Comparison of ENCODE assay signal across 17 cellular contexts in genomic region chr3:172383306-172383796, GRCh38.
"Had no signal": no experiment of that assay in that cellular context is flagged by ENCODE, and none has a peak within 500 bp of the region (broad histone marks: within the 10 kb centered on the region; RNA-seq: fewer than 3 reads in every experiment).

No MANE protein-coding gene starts in this region.

- H3K27me3 Mint-ChIP-seq: activated naive CD4-positive, alpha-beta T cell treated with anti-CD3 and anti-CD28 coated beads, Interleukin-2, amount 10 ng/mL, durations not matched to agents 7 days and 5 days; activated naive CD8-positive, alpha-beta T cell treated with anti-CD3 and anti-CD28 coated beads, Interleukin-2, amount 10 ng/mL, durations not matched to agents 7 days and 5 days; natural killer cell treated with Interleukin-12 subunit alpha and Interleukin-12 subunit beta and Interleukin-15 and Interleukin-18, amount 100 ng/mL, for 72 hours; stimulated activated naive CD8-positive, alpha-beta T cell treated with anti-CD3 and anti-CD28 coated beads, Interleukin-15, Interleukin-2, amounts not matched to agents 100 ng/mL and 50 ng/mL, for 24 hours had no signal

- H3K9me3 Mint-ChIP-seq: natural killer cell treated with Interleukin-12 subunit alpha and Interleukin-12 subunit beta and Interleukin-15 and Interleukin-18, amount 100 ng/mL, for 72 hours; stimulated activated effector memory CD8-positive, alpha-beta T cell treated with anti-CD3 and anti-CD28 coated beads, Interleukin-12 subunit alpha, Interleukin-12 subunit beta, amount 100 ng/mL, for 72 hours had no signal

- DNase-seq: activated CD4-positive, alpha-beta T cell treated with anti-CD3 and anti-CD28 coated beads for 4 hours; activated CD4-positive, alpha-beta T cell treated with anti-CD3 and anti-CD28 coated beads, Interleukin-2, amount 50 U/mL, for 48 hours; activated CD8-positive, alpha-beta memory T cell treated with anti-CD3 and anti-CD28 coated beads for 24 hours; activated effector memory CD4-positive, alpha-beta T cell treated with Interleukin-2 at 50 U/mL for 16 hours; activated naive CD4-positive, alpha-beta T cell treated with anti-CD3 and anti-CD28 coated beads, Interleukin-2, amount 10 ng/mL, durations not matched to agents 7 days and 5 days; activated naive CD8-positive, alpha-beta T cell treated with anti-CD3 and anti-CD28 coated beads, Interleukin-2, amount 10 ng/mL, durations not matched to agents 7 days and 5 days; brain microvascular endothelial cell; caudate nucleus; esophagus squamous epithelium; left ventricle myocardium inferior; mucosa of descending colon; posterior cingulate gyrus; stimulated activated CD4-positive, alpha-beta T cell treated with anti-CD3 and anti-CD28 coated beads, Interleukin-4, amount 100 ng/mL, for 24 hours; trophoblast cell had no signal

- H3K27ac Mint-ChIP-seq: activated naive CD4-positive, alpha-beta T cell treated with anti-CD3 and anti-CD28 coated beads, Interleukin-2, amount 10 ng/mL, durations not matched to agents 7 days and 5 days; activated naive CD8-positive, alpha-beta T cell treated with anti-CD3 and anti-CD28 coated beads, Interleukin-2, amount 10 ng/mL, durations not matched to agents 7 days and 5 days; natural killer cell treated with Interleukin-12 subunit alpha and Interleukin-12 subunit beta and Interleukin-15 and Interleukin-18, amount 100 ng/mL, for 72 hours; stimulated activated effector memory CD8-positive, alpha-beta T cell treated with anti-CD3 and anti-CD28 coated beads, Interleukin-12 subunit alpha, Interleukin-12 subunit beta, amount 100 ng/mL, for 72 hours; stimulated activated naive CD8-positive, alpha-beta T cell treated with anti-CD3 and anti-CD28 coated beads, Interleukin-15, Interleukin-2, amounts not matched to agents 100 ng/mL and 50 ng/mL, for 24 hours had no signal

- H3K4me1 Mint-ChIP-seq: activated naive CD4-positive, alpha-beta T cell treated with anti-CD3 and anti-CD28 coated beads, Interleukin-2, amount 10 ng/mL, durations not matched to agents 7 days and 5 days; activated naive CD8-positive, alpha-beta T cell treated with anti-CD3 and anti-CD28 coated beads, Interleukin-2, amount 10 ng/mL, durations not matched to agents 7 days and 5 days; stimulated activated effector memory CD8-positive, alpha-beta T cell treated with anti-CD3 and anti-CD28 coated beads, Interleukin-12 subunit alpha, Interleukin-12 subunit beta, amount 100 ng/mL, for 72 hours had no signal

- H3K4me3 Mint-ChIP-seq: activated naive CD4-positive, alpha-beta T cell treated with anti-CD3 and anti-CD28 coated beads, Interleukin-2, amount 10 ng/mL, durations not matched to agents 7 days and 5 days; activated naive CD8-positive, alpha-beta T cell treated with anti-CD3 and anti-CD28 coated beads, Interleukin-2, amount 10 ng/mL, durations not matched to agents 7 days and 5 days; natural killer cell treated with Interleukin-12 subunit alpha and Interleukin-12 subunit beta and Interleukin-15 and Interleukin-18, amount 100 ng/mL, for 72 hours; stimulated activated effector memory CD8-positive, alpha-beta T cell treated with anti-CD3 and anti-CD28 coated beads, Interleukin-12 subunit alpha, Interleukin-12 subunit beta, amount 100 ng/mL, for 72 hours; stimulated activated naive CD8-positive, alpha-beta T cell treated with anti-CD3 and anti-CD28 coated beads, Interleukin-15, Interleukin-2, amounts not matched to agents 100 ng/mL and 50 ng/mL, for 24 hours had no signal
